In the genomic region with DNA sequence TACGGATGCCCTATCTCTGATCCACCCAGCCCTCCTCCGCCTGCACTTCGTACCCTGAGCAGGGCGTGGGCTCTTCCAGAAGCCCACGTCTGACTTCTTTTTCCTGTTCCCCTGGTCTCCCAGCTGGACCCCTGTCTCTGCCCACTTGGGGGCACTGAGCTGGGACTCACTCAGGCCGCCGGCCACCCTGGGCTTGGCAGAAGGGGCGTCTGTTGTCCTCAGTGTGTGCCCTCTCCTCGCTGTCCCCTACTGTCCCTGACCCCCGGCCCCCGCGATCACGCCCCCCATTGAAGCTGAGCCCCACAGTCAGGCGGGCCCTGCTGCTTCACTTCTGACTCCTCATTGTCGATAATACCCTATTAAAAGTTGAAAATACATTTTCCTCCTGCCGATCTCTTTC, we compare ENCODE assay signal across 19 cellular contexts. TPM values are rescaled to one million over a fixed set of nuclear protein-coding genes. Genes with fewer than 3 reads are reported as not detected.
DNase-seq lines count a peak whose midpoint lies in the region; ATAC-seq, FAIRE-seq and TF ChIP-seq lines count a peak whose summit lies in the region.
"Had no signal": no experiment of that assay in that cellular context is flagged by ENCODE, and none has a peak within 500 bp of the region (broad histone marks: within the 10 kb centered on the region; RNA-seq: fewer than 3 reads in every experiment).

No MANE protein-coding gene starts in this region.

- H3K4me2 ChIP-seq in osteoblast (ENCODE audit: insufficient read depth, low read length): no peak overlapping the region

- no peak overlapping the region for H3K9ac ChIP-seq in kidney (ENCODE audit: low read length in 2 of 2)

- no peaks in the 10 kb centered on the region for H3K36me3 ChIP-seq in right atrium auricular region
- no peaks in the 10 kb centered on the region for H3K36me3 ChIP-seq in kidney (ENCODE audit: control insufficient read depth in 1 of 2, insufficient read depth in 2 of 2, low read length in 2 of 2)
- no peaks in the 10 kb centered on the region for H3K36me3 ChIP-seq in osteoblast (ENCODE audit: insufficient read depth, low read length)
- H3K36me3 ChIP-seq in upper lobe of right lung: no peaks in the 10 kb centered on the region
- H3K36me3 ChIP-seq: HAP-1, SJCRH30 had no signal

- no peaks in the 10 kb centered on the region for H4K20me1 ChIP-seq in osteoblast (ENCODE audit: insufficient read depth, low read length)

- FAIRE-seq in kidney (lab: Jason Lieb, UNC): no peak
- FAIRE-seq: RCC 7860 had no signal

- H3K27ac ChIP-seq in right atrium auricular region (no peak overlapping the region), kidney (ENCODE audit: low read depth in 2 of 2, low read length in 2 of 2) (no peak overlapping the region), osteoblast (ENCODE audit: low read depth, low read length) (no peak overlapping the region), upper lobe of right lung (no peak overlapping the region)
- H3K27ac ChIP-seq: SJCRH30 had no signal

- H3K9me3 ChIP-seq in right atrium auricular region: no peaks in the 10 kb centered on the region
- no peaks in the 10 kb centered on the region for H3K9me3 ChIP-seq in kidney (ENCODE audit: control insufficient read depth in 1 of 2, low read length in 2 of 2)
- no peaks in the 10 kb centered on the region for H3K9me3 ChIP-seq in osteoblast (ENCODE audit: low read depth, low read length)
- no peaks in the 10 kb centered on the region for H3K9me3 ChIP-seq in upper lobe of right lung
- H3K9me3 ChIP-seq: HAP-1, SJCRH30 had no signal

- H3K4me3 ChIP-seq in right atrium auricular region (no peak overlapping the region), kidney (ENCODE audit: low read length in 2 of 2) (no peak overlapping the region), osteoblast (ENCODE audit: insufficient read depth, low read length) (no peak overlapping the region), upper lobe of right lung (no peak overlapping the region)
- H3K4me3 ChIP-seq: HAP-1, SJCRH30 had no signal

- ATAC-seq in left cardiac atrium: no peak
- ATAC-seq in upper lobe of right lung: no peak
- no peak for ATAC-seq in HG02798 (IDR thresholded peaks at IDR 0.05; ENCODE audit: poor library complexity, unreplicated experiment)
- ATAC-seq: SK-N-SH treated with all-trans-retinoic acid at 6 μM for 48 hours had no signal

- no peaks in the 10 kb centered on the region for H3K79me2 ChIP-seq in osteoblast (ENCODE audit: insufficient read depth, low read length)

- TF ChIP-seq CTCF in right atrium auricular region (IDR thresholded peaks at IDR 0.05): no peak
- TF ChIP-seq CTCF in kidney (IDR thresholded peaks at IDR 0.05; ENCODE audit: borderline replicate concordance, extremely low read depth, insufficient read depth): no peak
- no peak for TF ChIP-seq CTCF in osteoblast (IDR thresholded peaks at IDR 0.05; ENCODE audit: extremely low read depth, low read depth, low read length)
- no peak for TF ChIP-seq CTCF in upper lobe of right lung (IDR thresholded peaks at IDR 0.05)

- no peaks in the 10 kb centered on the region for H3K27me3 ChIP-seq in right atrium auricular region
- H3K27me3 ChIP-seq in osteoblast (ENCODE audit: insufficient read depth, low read length): peaks cover 11% of the 10 kb centered on the region
- no peaks in the 10 kb centered on the region for H3K27me3 ChIP-seq in upper lobe of right lung

- H3K4me1 ChIP-seq in right atrium auricular region: no peaks in the 10 kb centered on the region
- no peaks in the 10 kb centered on the region for H3K4me1 ChIP-seq in kidney (ENCODE audit: control insufficient read depth in 1 of 2, insufficient read depth in 1 of 2, low read depth in 1 of 2, low read length in 2 of 2)
- no peaks in the 10 kb centered on the region for H3K4me1 ChIP-seq in osteoblast (ENCODE audit: insufficient read depth, low read length)
- H3K4me1 ChIP-seq in upper lobe of right lung: no peaks in the 10 kb centered on the region
- H3K4me1 ChIP-seq: HAP-1 had no signal

- DNase-seq in left cardiac atrium: peak; percentile 3
- no peak for DNase-seq in right atrium auricular region (ENCODE audit: low spot score)
- peak; percentile 50 for DNase-seq in kidney
- peak; percentile 34 for DNase-seq in osteoblast (ENCODE audit: insufficient read length, low spot score, missing footprints)
- peak; percentile 54 for DNase-seq in upper lobe of right lung
- no peak for DNase-seq in NCI-H2107 (lab: John Stamatoyannopoulos, UW)
- DNase-seq in HT-29 (ENCODE audit: low spot score): no peak
- DNase-seq: CD4-positive, CD25-positive, alpha-beta regulatory T cell; DMS53; GOT3; HFFc6; NCI-H1048; NCI-H1694 treated with DMSO at 0.1 percent for 48 hours; NCI-H2171 treated with DMSO at 0.1 percent for 48 hours; SJCRH30 had no signal

- intact Hi-C loops in left cardiac atrium (cut with DNase I): no loop called here
- intact Hi-C loops in kidney (cut with DNase I): no loop called here
- intact Hi-C loops in upper lobe of right lung (cut with DNase I): no loop called here

- H2AFZ ChIP-seq in osteoblast (ENCODE audit: low read length): no peak overlapping the region

RNA-seq across cellular contexts. Expression of a gene that starts 21.9 kb away (rescaled TPM):
- total RNA-seq in left cardiac atrium (10 to 100 TPM; 41.6 to 67.7 TPM), right atrium auricular region (10 to 100 TPM; 34.5 to 50.8 TPM), kidney (49.5 TPM), osteoblast (25.3 and 26.4 TPM in 2 replicates), upper lobe of right lung (80.6 TPM)
- polyA plus RNA-seq in kidney (ENCODE audit: insufficient read depth, low read depth, low replicate concordance): 24.0 TPM
- total RNA-seq in HT-29 (2014; rRNA removed; shearing (Covaris generic)): 63.4 and 74.4 TPM in 2 replicates

Comparison
In these comparisons a context has a peak if more than half of its experiments do, and no peak if none do; other contexts are left out.
1. DNase-seq: peak in left cardiac atrium (single experiment), kidney (single experiment), osteoblast (single experiment) and upper lobe of right lung (single experiment); none in right atrium auricular region (single experiment), NCI-H2107 (single experiment) and HT-29 (single experiment).